ENCODE assay signal across 26 cellular contexts in the genomic region with DNA sequence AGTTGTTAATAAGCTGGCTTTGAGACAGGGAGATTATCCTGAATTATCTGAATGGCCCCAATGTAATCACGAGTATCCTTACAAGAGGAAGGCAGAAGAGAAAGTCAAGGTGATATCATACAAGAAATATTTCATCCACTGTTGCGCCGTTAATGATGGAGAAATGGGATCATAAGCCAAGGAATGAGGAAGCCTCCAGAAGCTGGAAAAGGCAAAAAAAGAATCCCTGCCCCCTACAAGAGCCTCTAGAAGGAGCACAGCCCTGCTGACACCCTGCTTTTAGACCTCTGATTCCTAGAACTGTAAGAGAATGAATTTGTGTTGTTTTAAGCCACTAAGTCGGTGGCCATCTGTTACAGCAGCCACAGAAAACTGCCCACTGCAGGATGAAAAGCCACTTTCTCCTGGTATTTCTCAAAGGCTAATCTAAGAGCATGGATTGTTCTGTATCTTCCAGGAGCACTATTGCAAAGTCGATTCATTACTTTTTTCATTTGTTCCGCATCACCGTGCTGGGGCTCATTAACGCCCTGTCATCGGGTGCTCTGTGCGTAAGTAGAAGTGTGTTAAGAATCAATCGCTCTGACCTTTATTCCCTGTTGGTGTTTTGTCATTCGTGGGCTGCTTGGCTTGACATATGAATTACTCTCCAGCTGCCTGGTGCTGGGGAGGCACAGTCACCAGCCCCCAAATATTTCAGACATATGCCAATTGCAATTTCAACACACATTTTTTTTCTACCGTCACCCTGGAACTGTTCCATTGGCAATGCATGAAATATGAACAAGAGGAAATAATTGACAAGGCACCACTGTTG.
DNase-seq lines count a peak whose midpoint lies in the region; ATAC-seq, FAIRE-seq and TF ChIP-seq lines count a peak whose summit lies in the region.
"Had no signal": no experiment of that assay in that cellular context is flagged by ENCODE, and none has a peak within 500 bp of the region (broad histone marks: within the 10 kb centered on the region; RNA-seq: fewer than 3 reads in every experiment).

No MANE protein-coding gene starts in this region.

- H3K27me3 ChIP-seq in H1 (replicated peaks in 1 of 4; ENCODE audit: control insufficient read depth in 3 of 4, extremely low read depth in 1 of 4, insufficient read depth in 3 of 4, low read length in 3 of 4), result no peaks in the 10 kb centered on the region
- H3K27me3 ChIP-seq in mesenchymal stem cell (ENCODE audit: control insufficient read depth in 1 of 2, insufficient read depth in 1 of 2, low read length in 2 of 2), result peaks cover 11 to 14% of the 10 kb centered on the region in 2 experiments
- no peaks in the 10 kb centered on the region for H3K27me3 ChIP-seq in psoas muscle (ENCODE audit: insufficient read depth in 3 of 3, low read length in 2 of 3)
- no peaks in the 10 kb centered on the region for H3K27me3 ChIP-seq in body of pancreas
- H3K27me3 ChIP-seq: brain microvascular endothelial cell, pancreas, sigmoid colon had no signal

- H4K8ac ChIP-seq in H1 (ENCODE audit: extremely low read depth, insufficient read depth, low read length) (no peak overlapping the region), mesenchymal stem cell (ENCODE audit: low read length) (no peak overlapping the region)

- H4K91ac ChIP-seq in H1 (replicated peaks; ENCODE audit: insufficient read length, low read length), result no peak overlapping the region
- no peak overlapping the region for H4K91ac ChIP-seq in mesenchymal stem cell (ENCODE audit: low read length)

- H3K79me1 ChIP-seq in H1 (ENCODE audit: low read depth, low read length), result no peaks in the 10 kb centered on the region
- no peaks in the 10 kb centered on the region for H3K79me1 ChIP-seq in mesenchymal stem cell (replicated peaks; ENCODE audit: low read length, poor library complexity, severe bottlenecking)

- no peak overlapping the region for H4K5ac ChIP-seq in H1 (ENCODE audit: insufficient read length, low read depth, low read length)

- H2BK120ac ChIP-seq in H1 (replicated peaks; ENCODE audit: low read depth, low read length), result no peak overlapping the region
- H2BK120ac ChIP-seq in mesenchymal stem cell (ENCODE audit: low read depth, low read length), result no peak overlapping the region

- TF ChIP-seq EP300 in H1 (IDR thresholded peaks at IDR 0.05; ENCODE audit: borderline replicate concordance in 1 of 2, low read depth in 2 of 2, low read length in 2 of 2), result no peak

- TF ChIP-seq RAD21 in H1 (IDR thresholded peaks at IDR 0.05 in 1 of 2, conservative IDR thresholded peaks at IDR 0.05 in 1 of 2; ENCODE audit: low read depth in 2 of 2, low read length in 2 of 2), result no peak

- H2AK5ac ChIP-seq in H1 (ENCODE audit: low read depth, low read length) (no peak overlapping the region), mesenchymal stem cell (ENCODE audit: low read length, severe bottlenecking) (no peak overlapping the region)

- no peak overlapping the region for H2BK15ac ChIP-seq in H1 (ENCODE audit: low read length)
- no peak overlapping the region for H2BK15ac ChIP-seq in mesenchymal stem cell (ENCODE audit: low read depth, poor library complexity, severe bottlenecking)

- H3K23me2 ChIP-seq in H1 (ENCODE audit: low read depth, low read length), result no peaks in the 10 kb centered on the region; the same call in 1 of the 2 replicates

- H2BK12ac ChIP-seq in H1 (ENCODE audit: low read depth, low read length) (no peak overlapping the region), mesenchymal stem cell (ENCODE audit: low read length in 2 of 2) (no peak overlapping the region)

- no peak for ATAC-seq in GM21619 (IDR thresholded peaks at IDR 0.05; ENCODE audit: unreplicated experiment)
- no peak for ATAC-seq in psoas muscle
- ATAC-seq in body of pancreas, result no peak
- ATAC-seq: activated T-helper 17 cell treated with anti-CD3 and anti-CD28 coated beads, Interleukin-2, amount 50 U/mL, for 72 hours; stimulated activated effector memory CD8-positive, alpha-beta T cell treated with anti-CD3 and anti-CD28 coated beads, Interleukin-12 subunit alpha, Interleukin-12 subunit beta, amount 100 ng/mL, for 72 hours had no signal

- H4K20me1 ChIP-seq in H1 (replicated peaks in 1 of 2; ENCODE audit: control insufficient read depth in 1 of 2, insufficient read depth in 2 of 2, low read length in 2 of 2), result no peaks in the 10 kb centered on the region

- no peak overlapping the region for H3K23ac ChIP-seq in H1 (ENCODE audit: insufficient read length)
- H3K23ac ChIP-seq in mesenchymal stem cell (ENCODE audit: low read length in 2 of 2), result no peak overlapping the region

- H3K4me2 ChIP-seq in H1 (ENCODE audit: insufficient read depth in 1 of 2, low read depth in 2 of 2, low read length in 2 of 2), result no peak overlapping the region
- no peak overlapping the region for H3K4me2 ChIP-seq in mesenchymal stem cell (ENCODE audit: low read length, poor library complexity, severe bottlenecking)

- H2AFZ ChIP-seq in H1 (ENCODE audit: low read length) (no peak overlapping the region), mesenchymal stem cell (ENCODE audit: low read depth, low read length) (no peak overlapping the region)

- H3K18ac ChIP-seq in H1 (ENCODE audit: extremely low read depth, low read length), result no peak overlapping the region
- no peak overlapping the region for H3K18ac ChIP-seq in mesenchymal stem cell (ENCODE audit: low read depth in 1 of 2, low read length in 2 of 2)

- no peak overlapping the region for H2BK5ac ChIP-seq in H1 (ENCODE audit: low read depth, low read length)
- H2BK5ac ChIP-seq in mesenchymal stem cell (ENCODE audit: low read depth, low read length, poor library complexity, severe bottlenecking), result no peak overlapping the region

- H3K27ac ChIP-seq in H1 (ENCODE audit: low read depth, low read length) (no peak overlapping the region), mesenchymal stem cell (ENCODE audit: low read length, poor library complexity, severe bottlenecking) (no peak overlapping the region), psoas muscle (no peak overlapping the region), body of pancreas (no peak overlapping the region)
- H3K27ac ChIP-seq: brain microvascular endothelial cell, pancreas, sigmoid colon had no signal

- H3K9ac ChIP-seq in H1 (replicated peaks in 1 of 4; ENCODE audit: extremely low read depth in 1 of 4, low read depth in 3 of 4, low read length in 3 of 4) (no peak overlapping the region), mesenchymal stem cell (ENCODE audit: low read length) (peak overlapping the region; percentile 64)

- H3K4me1 ChIP-seq in H1 (replicated peaks in 1 of 4; ENCODE audit: control insufficient read depth in 3 of 4, insufficient read depth in 4 of 4, low read length in 3 of 4), result no peaks in the 10 kb centered on the region
- no peaks in the 10 kb centered on the region for H3K4me1 ChIP-seq in mesenchymal stem cell (ENCODE audit: control insufficient read depth, insufficient read depth, low read depth, low read length)
- no peaks in the 10 kb centered on the region for H3K4me1 ChIP-seq in psoas muscle
- H3K4me1 ChIP-seq in body of pancreas, result no peaks in the 10 kb centered on the region
- H3K4me1 ChIP-seq: HAP-1, pancreas, sigmoid colon had no signal

- H3K4ac ChIP-seq in H1 (replicated peaks; ENCODE audit: insufficient read length, low read depth, low read length) (no peak overlapping the region), mesenchymal stem cell (ENCODE audit: low read depth in 1 of 2, low read length in 2 of 2) (no peak overlapping the region)

- TF ChIP-seq CTCF in AG10803 (conservative IDR thresholded peaks at IDR 0.05; ENCODE audit: low read length) (no peak), H1 (IDR thresholded peaks at IDR 0.05; ENCODE audit: control extremely low read depth in 1 of 3, insufficient read depth in 1 of 3, low read depth in 1 of 3, low read length in 3 of 3) (no peak), psoas muscle (IDR thresholded peaks at IDR 0.05) (no peak), body of pancreas (IDR thresholded peaks at IDR 0.05) (no peak)

- intact Hi-C loops in psoas muscle (cut with DNase I) (no loop called here), body of pancreas (cut with DNase I) (no loop called here)

- 0 out of 2 replicates have a peak overlapping the region, but pooled peaks have one; percentile 6 for H3K4me3 ChIP-seq in AG10803 (ENCODE audit: low read length)
- no peak overlapping the region for H3K4me3 ChIP-seq in H1 (ENCODE audit: extremely low read depth in 1 of 4, insufficient read depth in 2 of 4, low read depth in 3 of 4, low read length in 4 of 4)
- H3K4me3 ChIP-seq in mesenchymal stem cell (ENCODE audit: insufficient read depth in 1 of 2, low read depth in 1 of 2, low read length in 2 of 2), result peak overlapping the region in 1 of 2 experiments; percentile 22
- no peak overlapping the region for H3K4me3 ChIP-seq in psoas muscle
- no peak overlapping the region for H3K4me3 ChIP-seq in body of pancreas
- H3K4me3 ChIP-seq: HAP-1, pancreas, sigmoid colon had no signal

- POLR2A ChIA-PET in H1 (lab: Charles Lee; ENCODE audit: partially characterized antibody), result no interaction called here

- DNase-seq in AG10803 (ENCODE audit: low read depth) (peak; percentile 93), NCI-H446 treated with DMSO at 0.1 percent for 48 hours (lab: John Stamatoyannopoulos, UW) (peak; percentile 84), H1 (ENCODE audit: low read depth in 1 of 2, low spot score in 2 of 2) (no peak), mesenchymal stem cell (no peak), psoas muscle (no peak), body of pancreas (no peak), DMS79 treated with DMSO at 0.1 percent for 48 hours (lab: John Stamatoyannopoulos, UW) (no peak)
- DNase-seq: activated CD4-positive, alpha-beta T cell treated with anti-CD3 and anti-CD28 coated beads, Interleukin-2, amount 10 ng/mL, durations not matched to agents 24 days and 14 days; brain microvascular endothelial cell; CD4-positive, alpha-beta memory T cell; foreskin melanocyte; hypothalamus; Karpas-422; mammary epithelial cell; NCI-H1092; NCI-H2081; pancreas; Right ventricle myocardium superior; sigmoid colon had no signal

- WGBS in H1 (ENCODE audit: extremely low coverage in 1 of 2, insufficient coverage in 1 of 2, insufficient read length in 1 of 2, insufficient replicate concordance in 2 of 2, low coverage in 1 of 2, low lambda C conversion rate in 2 of 2, missing lambda C conversion rate in 1 of 2), 2 experiments, result 84% methylated on average over 13 of the region's 13 CpGs; no CpG with 5 or more reads in 1 of the 2 experiments
- whole genome bisulfite sequencing in mesenchymal stem cell, result 68% methylated on average over 12 of the region's 13 CpGs
- WGBS in psoas muscle, 3 donors, result 20 to 29% (median 21%) methylated on average over 13 of the region's 13 CpGs
- 29 to 38% methylated on average over 13 of the region's 13 CpGs for WGBS in body of pancreas, 2 donors

- H3K36me3 ChIP-seq in H1 (ENCODE audit: control insufficient read depth in 2 of 4, insufficient read depth in 4 of 4, low read length in 3 of 4), result no peaks in the 10 kb centered on the region
- no peaks in the 10 kb centered on the region for H3K36me3 ChIP-seq in mesenchymal stem cell (ENCODE audit: control insufficient read depth in 1 of 2, insufficient read depth in 2 of 2, low read depth in 1 of 2, low read length in 2 of 2)
- H3K36me3 ChIP-seq in psoas muscle (ENCODE audit: insufficient read depth in 1 of 2, low read depth in 1 of 2), result no peaks in the 10 kb centered on the region
- no peaks in the 10 kb centered on the region for H3K36me3 ChIP-seq in body of pancreas (replicated peaks in 1 of 2; ENCODE audit: insufficient read depth in 1 of 2, low read depth in 2 of 2)
- H3K36me3 ChIP-seq: brain microvascular endothelial cell, HAP-1, pancreas, sigmoid colon had no signal

- H2BK20ac ChIP-seq in H1 (ENCODE audit: low read length), result no peak overlapping the region

- CTCF ChIA-PET in H1 (lab: Charles Lee; ENCODE audit: partially characterized antibody), result interaction anchor here (0.8 to 1.4 kb wide), 4 partner anchors 13 to 88 kb away, joined by 3 to 5 read pairs (median 4); no protein-coding TSS in a partner anchor

- no peaks in the 10 kb centered on the region for H3K79me2 ChIP-seq in H1 (ENCODE audit: control insufficient read depth in 1 of 2, insufficient read depth in 2 of 2, low read length in 2 of 2)

- FAIRE-seq in H1 (lab: Jason Lieb, UNC), result peak; percentile 39
- FAIRE-seq: colon, GM12892, keratinocyte, pancreas had no signal

- TF ChIP-seq POLR2A in H1 (IDR thresholded peaks at IDR 0.05; ENCODE audit: control extremely low read depth in 1 of 2, low read depth in 2 of 2, low read length in 2 of 2), result no peak
- no peak for TF ChIP-seq POLR2A in body of pancreas (IDR thresholded peaks at IDR 0.05)

- H3K56ac ChIP-seq in H1 (replicated peaks; ENCODE audit: insufficient read length, low read depth, low read length), result no peak overlapping the region

- no peaks in the 10 kb centered on the region for H3K9me3 ChIP-seq in H1 (ENCODE audit: insufficient read depth in 2 of 2, low read depth in 1 of 2, low read length in 1 of 2)
- H3K9me3 ChIP-seq in mesenchymal stem cell (ENCODE audit: control insufficient read depth, low read length), result no peaks in the 10 kb centered on the region
- peaks cover 5% of the 10 kb centered on the region for H3K9me3 ChIP-seq in psoas muscle
- no peaks in the 10 kb centered on the region for H3K9me3 ChIP-seq in body of pancreas
- H3K9me3 ChIP-seq: HAP-1, pancreas, sigmoid colon had no signal

- H3K14ac ChIP-seq in H1 (ENCODE audit: insufficient read length), result no peak overlapping the region
- H3K14ac ChIP-seq in mesenchymal stem cell (ENCODE audit: low read length in 2 of 2), result no peak overlapping the region

Comparison
In these comparisons a context has a peak if more than half of its experiments do, and no peak if none do; other contexts are left out.
1. DNase-seq: peak in AG10803 (single experiment) and NCI-H446 treated with DMSO at 0.1 percent for 48 hours (single experiment); none in H1 (0 of 2), mesenchymal stem cell (single experiment), psoas muscle (0 of 2), body of pancreas (0 of 4) and DMS79 treated with DMSO at 0.1 percent for 48 hours (single experiment).